Comparison of ENCODE assay signal across 8 cellular contexts in the genomic region with DNA sequence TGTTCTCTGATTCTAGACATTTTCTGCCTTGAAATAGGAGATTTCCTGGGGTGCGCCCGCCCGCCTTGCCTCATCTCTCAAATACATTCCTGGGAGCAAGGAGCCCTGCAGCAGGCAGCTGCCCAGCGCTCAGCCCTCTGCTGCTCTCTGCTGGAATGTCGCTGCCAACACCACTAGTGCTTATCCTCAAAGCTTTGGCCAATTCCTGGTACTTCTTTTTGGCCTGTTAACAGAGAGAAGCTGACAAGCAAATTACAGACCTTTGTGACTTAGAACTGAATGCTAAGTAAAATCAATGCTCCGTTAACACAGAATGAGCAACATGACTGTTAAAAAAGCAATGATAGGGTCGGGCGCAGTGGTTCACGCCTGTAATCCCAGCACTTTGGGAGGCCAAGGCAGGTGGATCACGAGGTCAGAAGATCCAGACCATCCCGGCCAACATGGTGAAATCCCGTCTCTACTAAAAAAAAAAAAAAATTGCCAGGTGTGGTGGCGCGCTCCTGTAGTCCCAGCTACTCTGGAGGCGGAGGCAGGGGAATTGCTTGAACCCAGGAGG. TPM values are rescaled to one million over a fixed set of nuclear protein-coding genes. Genes with fewer than 3 reads are reported as not detected.
A peak's percentile ranks its signal among the peaks of the same experiment; 100 is the strongest.
DNase-seq lines count a peak whose midpoint lies in the region; ATAC-seq and TF ChIP-seq lines count a peak whose summit lies in the region.

No MANE protein-coding gene starts in this region.

- peak; percentile 88 for ATAC-seq in GM18502 (IDR thresholded peaks at IDR 0.05; ENCODE audit: poor library complexity, unreplicated experiment)
- ATAC-seq in HG03159 (IDR thresholded peaks at IDR 0.05; ENCODE audit: unreplicated experiment) = peak; percentile 72
- ATAC-seq in activated CD4-positive, alpha-beta T cell treated with anti-CD3 and anti-CD28 coated beads for 36 hours = peak; percentile 96
- peak; percentile 100 for ATAC-seq in left lung

- no peak overlapping the region for H3K4me3 Mint-ChIP-seq in activated CD4-positive, alpha-beta T cell treated with anti-CD3 and anti-CD28 coated beads for 36 hours

- no peak overlapping the region for H3K4me3 ChIP-seq in left lung

- H3K27ac Mint-ChIP-seq in activated CD4-positive, alpha-beta T cell treated with anti-CD3 and anti-CD28 coated beads for 36 hours = no peak overlapping the region

- peaks cover 0 to 23% of the 10 kb centered on the region in 2 donors for H3K27me3 ChIP-seq in left lung

- H3K27ac ChIP-seq in left lung = no peak overlapping the region

- CTCF ChIA-PET in activated CD4-positive, alpha-beta T cell treated with anti-CD3 and anti-CD28 coated beads for 36 hours (lab: Charles Lee) = interaction anchor here (0.6 to 6.9 kb wide), 40 partner anchors 9 to 991 kb away, joined by 3 to 116 read pairs (median 4); no protein-coding TSS in a partner anchor

- peaks cover 18% of the 10 kb centered on the region for H3K27me3 Mint-ChIP-seq in activated CD4-positive, alpha-beta T cell treated with anti-CD3 and anti-CD28 coated beads for 36 hours

- H3K9me3 Mint-ChIP-seq in activated CD4-positive, alpha-beta T cell treated with anti-CD3 and anti-CD28 coated beads for 36 hours (ENCODE audit: low read depth) = no peaks in the 10 kb centered on the region

- H3K36me3 ChIP-seq in left lung = no peaks in the 10 kb centered on the region

- H3K9me3 ChIP-seq in left lung = no peaks in the 10 kb centered on the region

- peaks cover 0 to 9% of the 10 kb centered on the region in 2 donors for H3K4me1 ChIP-seq in left lung

- DNase-seq in 8988T (peak; percentile 45), NCI-H345 (lab: John Stamatoyannopoulos, UW) (peak; percentile 67), cerebellar nuclear complex (lab: John Stamatoyannopoulos, UW) (peak; percentile 26 to 72), left lung (peak; percentile 77 to 91)
- DNase-seq in activated CD4-positive, alpha-beta T cell treated with anti-CD3 and anti-CD28 coated beads for 36 hours = peak; percentile 84
- DNase-seq in stimulated activated CD4-positive, alpha-beta T cell treated with anti-CD3 and anti-CD28 coated beads, Interleukin-4, amount 100 ng/mL, for 24 hours = peak; percentile 77

- H3K36me3 Mint-ChIP-seq in activated CD4-positive, alpha-beta T cell treated with anti-CD3 and anti-CD28 coated beads for 36 hours (ENCODE audit: low read depth) = no peaks in the 10 kb centered on the region

- peak; percentile 88 to 89 for TF ChIP-seq CTCF in left lung (IDR thresholded peaks at IDR 0.05)

- H3K4me1 Mint-ChIP-seq in activated CD4-positive, alpha-beta T cell treated with anti-CD3 and anti-CD28 coated beads for 36 hours = peaks cover 6% of the 10 kb centered on the region

- POLR2A ChIA-PET in activated CD4-positive, alpha-beta T cell treated with anti-CD3 and anti-CD28 coated beads for 36 hours (lab: Charles Lee) = no interaction called here

- intact Hi-C loops in activated CD4-positive, alpha-beta T cell treated with anti-CD3 and anti-CD28 coated beads for 36 hours (cut with DNase I, micrococcal nuclease) = loop anchor here (1.0 to 10.0 kb wide), 3 partner anchors 97 to 502 kb away; no protein-coding TSS in a partner anchor
- intact Hi-C loops in left lung (cut with DNase I) = loop anchor here (5.0 to 10.0 kb wide), 2 partner anchors 97 to 99 kb away; no protein-coding TSS in a partner anchor

RNA-seq across cellular contexts. Expression of gene SYPL1, which starts 41.9 kb away (rescaled TPM):
- 10 to 100 TPM; 23.7 to 28.8 TPM for total RNA-seq in activated CD4-positive, alpha-beta T cell treated with anti-CD3 and anti-CD28 coated beads for 36 hours
- total RNA-seq in left lung = 10 to 100 TPM; 81.9 to 93.1 TPM
